Comparison of ENCODE assay signal across 14 cellular contexts in the genomic region with DNA sequence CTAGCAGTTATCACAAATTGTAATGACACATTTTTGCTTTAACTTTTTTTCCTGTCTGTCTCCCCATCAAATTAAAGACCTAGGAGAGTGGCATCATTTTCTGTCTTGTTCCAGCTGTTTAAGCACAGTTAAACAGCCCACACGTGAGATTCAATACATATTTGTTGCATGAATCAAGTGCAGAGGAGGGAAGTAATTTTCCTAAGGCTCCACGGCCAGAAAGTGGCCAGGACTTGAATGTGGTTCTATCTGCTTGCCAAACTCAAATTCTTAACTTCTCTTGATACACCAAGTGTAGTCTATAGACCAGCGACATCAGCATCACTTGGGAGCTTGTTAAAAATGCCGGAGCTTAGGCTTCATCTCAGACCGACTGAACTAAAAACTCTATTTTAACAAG.
DNase-seq lines count a peak whose midpoint lies in the region; ATAC-seq and TF ChIP-seq lines count a peak whose summit lies in the region.
"Had no signal": no experiment of that assay in that cellular context is flagged by ENCODE, and none has a peak within 500 bp of the region (broad histone marks: within the 10 kb centered on the region; RNA-seq: fewer than 3 reads in every experiment).

No MANE protein-coding gene starts in this region.

- DNase-seq in BJ (ENCODE audit: low read depth) = peak; percentile 85
- peak; percentile 56 for DNase-seq in PC-3
- no peak for DNase-seq in chondrocyte (ENCODE audit: low spot score)
- peak; percentile 36 for DNase-seq in osteoblast (ENCODE audit: insufficient read length, low spot score, missing footprints)
- DNase-seq in midbrain (lab: John Stamatoyannopoulos, UW) = no peak
- no peak for DNase-seq in NOMO-1 (lab: John Stamatoyannopoulos, UW; ENCODE audit: unreplicated experiment in 2 of 2)
- no peak for DNase-seq in NCI-H524 treated with DMSO at 0.1 percent for 48 hours (lab: John Stamatoyannopoulos, UW)
- no peak for DNase-seq in 8988T
- DNase-seq: CD4-positive, alpha-beta T cell; NCI-H2227 treated with DMSO at 0.1 percent for 48 hours; posterior cingulate gyrus; RPMI8226; stimulated activated CD4-positive, alpha-beta T cell treated with anti-CD3 and anti-CD28 coated beads, Interleukin-4, amount 100 ng/mL, for 24 hours; stimulated activated naive CD4-positive, alpha-beta T cell treated with Interleukin-2 at 50 U/mL for 16 hours had no signal

- peaks cover 15% of the 10 kb centered on the region for H3K4me1 ChIP-seq in PC-3 (ENCODE audit: insufficient read depth, low read length)
- peaks cover 34% of the 10 kb centered on the region for H3K4me1 ChIP-seq in osteoblast (ENCODE audit: insufficient read depth, low read length)

- no peaks in the 10 kb centered on the region for H3K27me3 Mint-ChIP-seq in chondrocyte (ENCODE audit: low read depth)
- H3K27me3 Mint-ChIP-seq: CD4-positive, alpha-beta T cell had no signal

- TF ChIP-seq CTCF in BJ (IDR thresholded peaks at IDR 0.05; ENCODE audit: insufficient read depth, low read depth, low read length) (no peak), PC-3 (conservative IDR thresholded peaks at IDR 0.05; ENCODE audit: low read depth, low read length) (no peak), chondrocyte (IDR thresholded peaks at IDR 0.05) (no peak), osteoblast (IDR thresholded peaks at IDR 0.05; ENCODE audit: extremely low read depth, low read depth, low read length) (no peak)

- H3K9me2 ChIP-seq in PC-3 (replicated peaks; ENCODE audit: low read length) = no peaks in the 10 kb centered on the region

- H3K9me3 ChIP-seq in PC-3 (ENCODE audit: low read length) (no peaks in the 10 kb centered on the region), osteoblast (ENCODE audit: low read depth, low read length) (no peaks in the 10 kb centered on the region)

- H3K27me3 ChIP-seq in BJ (ENCODE audit: control insufficient read depth, insufficient read depth, low read length) = no peaks in the 10 kb centered on the region
- no peaks in the 10 kb centered on the region for H3K27me3 ChIP-seq in PC-3 (ENCODE audit: low read length)
- no peaks in the 10 kb centered on the region for H3K27me3 ChIP-seq in osteoblast (ENCODE audit: insufficient read depth, low read length)

- no peak overlapping the region for H2AFZ ChIP-seq in PC-3 (ENCODE audit: low read length)
- H2AFZ ChIP-seq in osteoblast (ENCODE audit: low read length) = no peak overlapping the region

- H3K36me3 Mint-ChIP-seq in chondrocyte (ENCODE audit: low read depth) = no peaks in the 10 kb centered on the region

- H3K9ac ChIP-seq in PC-3 (ENCODE audit: low read length) = no peak overlapping the region

- POLR2A ChIA-PET in BJ (lab: Charles Lee) (interaction anchor here (0.5 to 1.0 kb wide), 2 partner anchors 9 to 238 kb away, joined by 3 read pairs; no protein-coding TSS in a partner anchor), PC-3 (lab: Charles Lee; ENCODE audit: unreplicated experiment) (interaction anchor here (0.6 kb wide), 1 partner anchor 422 kb away, joined by 3 read pairs; no protein-coding TSS in a partner anchor)

- no peaks in the 10 kb centered on the region for H4K20me1 ChIP-seq in PC-3 (ENCODE audit: low read length)
- no peaks in the 10 kb centered on the region for H4K20me1 ChIP-seq in osteoblast (ENCODE audit: insufficient read depth, low read length)

- H3K79me2 ChIP-seq in PC-3 (ENCODE audit: low read length) (no peaks in the 10 kb centered on the region), osteoblast (ENCODE audit: insufficient read depth, low read length) (no peaks in the 10 kb centered on the region)

- no peak overlapping the region for H3K4me3 ChIP-seq in BJ (ENCODE audit: low read depth, low read length)
- no peak overlapping the region for H3K4me3 ChIP-seq in PC-3 (ENCODE audit: low read length)
- no peak overlapping the region for H3K4me3 ChIP-seq in osteoblast (ENCODE audit: insufficient read depth, low read length)

- intact Hi-C loops in PC-3 (cut with micrococcal nuclease) = loop anchor here (5.0 kb wide), 2 partner anchors 43 to 197 kb away; no protein-coding TSS in a partner anchor

- BruUV-seq in PC-3 (replicated peaks; lab: Mats Ljungman, UMichigan) = no TSS peak

- ATAC-seq in PC-3 = peak; percentile 27; the same call in 1 of the 2 replicates

- H3K4me3 Mint-ChIP-seq in chondrocyte (ENCODE audit: unreplicated experiment) = no peak overlapping the region
- H3K4me3 Mint-ChIP-seq: CD4-positive, alpha-beta T cell had no signal

- no peak overlapping the region for H3K4me2 ChIP-seq in PC-3 (ENCODE audit: low read length)
- H3K4me2 ChIP-seq in osteoblast (ENCODE audit: insufficient read depth, low read length) = peak overlapping the region; percentile 65

- no peaks in the 10 kb centered on the region for H3K36me3 ChIP-seq in BJ (ENCODE audit: control insufficient read depth, insufficient read depth, low read length)
- H3K36me3 ChIP-seq in PC-3 (ENCODE audit: low read depth, low read length) = no peaks in the 10 kb centered on the region
- no peaks in the 10 kb centered on the region for H3K36me3 ChIP-seq in osteoblast (ENCODE audit: insufficient read depth, low read length)

- CTCF ChIA-PET in BJ (lab: Yijun Ruan, JAX) (interaction anchor here (1.1 to 1.6 kb wide), 4 partner anchors 13 to 264 kb away, joined by 3 to 6 read pairs (median 4); no protein-coding TSS in a partner anchor), PC-3 (lab: Charles Lee) (no interaction called here)

- H3K27ac ChIP-seq in PC-3 (ENCODE audit: low read length) (no peak overlapping the region), osteoblast (ENCODE audit: low read depth, low read length) (peak overlapping the region; percentile 79)

- H3K9me3 Mint-ChIP-seq in chondrocyte (ENCODE audit: low read depth) = no peaks in the 10 kb centered on the region
- H3K9me3 Mint-ChIP-seq: CD4-positive, alpha-beta T cell had no signal

- peaks cover 43% of the 10 kb centered on the region for H3K4me1 Mint-ChIP-seq in chondrocyte (ENCODE audit: low read depth)

- H3F3A ChIP-seq in PC-3 (ENCODE audit: low read length, unreplicated experiment) = no peaks in the 10 kb centered on the region

- H3K27ac Mint-ChIP-seq in chondrocyte (ENCODE audit: unreplicated experiment) = peak overlapping the region; percentile 57
- H3K27ac Mint-ChIP-seq: CD4-positive, alpha-beta T cell had no signal

Comparison
In these comparisons a context has a peak if more than half of its experiments do, and no peak if none do; other contexts are left out.
1. DNase-seq: peak in BJ (single experiment), PC-3 (single experiment) and osteoblast (single experiment); none in chondrocyte (single experiment), midbrain (single experiment), NOMO-1 (0 of 2), NCI-H524 treated with DMSO at 0.1 percent for 48 hours (single experiment) and 8988T (single experiment).